ENCODE assay signal across 8 cellular contexts in genomic region chr19:47573076-47574026, GRCh38. TPM values are rescaled to one million over a fixed set of nuclear protein-coding genes. Genes with fewer than 3 reads are reported as not detected.
DNase-seq lines count a peak whose midpoint lies in the region; TF ChIP-seq lines count a peak whose summit lies in the region.

A gene with protein sequence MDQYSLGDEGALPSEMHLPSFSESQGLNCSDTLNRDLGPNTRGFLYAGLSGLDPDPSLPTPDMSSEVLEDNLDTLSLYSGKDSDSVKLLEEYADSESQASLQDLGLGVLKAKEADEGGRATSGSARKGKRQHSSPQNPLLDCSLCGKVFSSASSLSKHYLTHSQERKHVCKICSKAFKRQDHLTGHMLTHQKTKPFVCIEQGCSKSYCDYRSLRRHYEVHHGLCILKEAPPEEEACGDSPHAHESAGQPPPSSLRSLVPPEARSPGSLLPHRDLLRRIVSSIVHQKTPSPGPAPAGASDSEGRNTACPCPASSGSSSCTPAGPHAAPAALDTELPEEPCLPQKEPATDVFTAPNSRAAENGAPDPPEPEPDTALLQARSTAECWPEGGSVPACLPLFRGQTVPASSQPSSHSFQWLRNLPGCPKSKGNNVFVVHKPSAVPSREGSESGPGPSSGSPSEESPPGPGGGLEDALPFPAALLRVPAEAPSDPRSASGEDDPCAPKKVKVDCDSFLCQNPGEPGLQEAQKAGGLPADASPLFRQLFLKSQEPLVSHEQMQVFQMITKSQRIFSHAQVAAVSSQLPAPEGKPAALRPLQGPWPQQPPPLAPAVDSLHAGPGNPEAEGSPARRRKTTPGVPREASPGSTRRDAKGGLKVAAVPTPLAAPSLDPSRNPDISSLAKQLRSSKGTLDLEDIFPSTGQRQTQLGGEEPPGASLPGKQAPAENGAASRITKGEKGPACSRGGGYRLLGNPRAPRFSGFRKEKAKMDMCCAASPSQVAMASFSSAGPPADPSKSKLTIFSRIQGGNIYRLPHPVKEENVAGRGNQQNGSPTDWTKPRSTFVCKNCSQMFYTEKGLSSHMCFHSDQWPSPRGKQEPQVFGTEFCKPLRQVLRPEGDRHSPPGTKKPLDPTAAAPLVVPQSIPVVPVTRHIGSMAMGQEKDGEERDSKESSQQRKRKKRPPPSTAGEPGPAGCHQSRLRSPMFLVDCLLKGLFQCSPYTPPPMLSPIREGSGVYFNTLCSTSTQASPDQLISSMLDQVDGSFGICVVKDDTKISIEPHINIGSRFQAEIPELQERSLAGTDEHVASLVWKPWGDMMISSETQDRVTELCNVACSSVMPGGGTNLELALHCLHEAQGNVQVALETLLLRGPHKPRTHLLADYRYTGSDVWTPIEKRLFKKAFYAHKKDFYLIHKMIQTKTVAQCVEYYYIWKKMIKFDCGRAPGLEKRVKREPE (N-terminal part only) (minus strand): TSS chr19:47573148. CDS start chr19:47555856, 17,292 bp downstream.

- TF ChIP-seq POLR2A in suprapubic skin (IDR thresholded peaks at IDR 0.05): no peak

- H3K27me3 ChIP-seq in suprapubic skin: no peaks in the 10 kb centered on the region

- TF ChIP-seq CTCF in suprapubic skin (IDR thresholded peaks at IDR 0.05): no peak

- H3K9me3 ChIP-seq in suprapubic skin: no peaks in the 10 kb centered on the region

- peak within 1 kb of the TSS; percentile 44 for H3K4me3 ChIP-seq in suprapubic skin

- DNase-seq in GM03348 (ENCODE audit: low spot score): peak; percentile 86
- DNase-seq in activated CD8-positive, alpha-beta memory T cell treated with anti-CD3 and anti-CD28 coated beads, Interleukin-2, amount 50 U/mL, for 1 hour (ENCODE audit: extremely low read depth): peak; percentile 64
- DNase-seq in epidermal melanocyte (ENCODE audit: insufficient read length, low spot score): peak; percentile 45
- DNase-seq in pons (ENCODE audit: low spot score): peak; percentile 23
- peak; percentile 81 to 87 for DNase-seq in suprapubic skin (ENCODE audit: low spot score in 2 of 2)
- DNase-seq in SK-N-DZ (ENCODE audit: low spot score): no peak
- DNase-seq in NCI-H446 (lab: John Stamatoyannopoulos, UW): no peak
- no peak for DNase-seq in NCI-H345 treated with DMSO at 0.1 percent for 48 hours (lab: John Stamatoyannopoulos, UW; ENCODE audit: unreplicated experiment)

- TF ChIP-seq EP300 in suprapubic skin (IDR thresholded peaks at IDR 0.05): no peak

- H3K36me3 ChIP-seq in suprapubic skin: no peaks in the 10 kb centered on the region

- H3K4me1 ChIP-seq in suprapubic skin: peaks cover 7% of the 10 kb centered on the region

- WGBS in suprapubic skin: 27% methylated on average over 67 of the region's 88 CpGs

- no peak within 1 kb of the TSS for H3K27ac ChIP-seq in suprapubic skin

RNA-seq across cellular contexts. Expression of the gene that starts here (rescaled TPM):
- under 1 TPM in 3 of 4 donors, not detected in 1; 0.49 to 0.80 (median 0.51) TPM for total RNA-seq in suprapubic skin
- polyA plus RNA-seq in SK-N-DZ (2014; cell fraction: cytosol; rRNA removed): 0.05 TPM in 1 of 2 replicates, not detected in the other
- polyA plus RNA-seq in SK-N-DZ (2014; cell fraction: nucleus; rRNA removed): not detected in 2 replicates

Comparison
In these comparisons a context has a peak if more than half of its experiments do, and no peak if none do; other contexts are left out.
1. Peak in DNase-seq and H3K4me3 ChIP-seq in suprapubic skin; RNA of the gene not detected or under 1 TPM.
2. DNase-seq: peak in GM03348 (single experiment), activated CD8-positive, alpha-beta memory T cell treated with anti-CD3 and anti-CD28 coated beads, Interleukin-2, amount 50 U/mL, for 1 hour (single experiment), epidermal melanocyte (single experiment) and pons (single experiment); none in SK-N-DZ (single experiment), NCI-H446 (0 of 2) and NCI-H345 treated with DMSO at 0.1 percent for 48 hours (single experiment).